9 cellular contexts compared by ENCODE assay signal in genomic region chr7:104971290-104972071, GRCh38. TPM values are rescaled to one million over a fixed set of nuclear protein-coding genes. Genes with fewer than 3 reads are reported as not detected.
DNase-seq lines count a peak whose midpoint lies in the region; ATAC-seq, FAIRE-seq and TF ChIP-seq lines count a peak whose summit lies in the region.
"Had no signal": no experiment of that assay in that cellular context is flagged by ENCODE, and none has a peak within 500 bp of the region (broad histone marks: within the 10 kb centered on the region; RNA-seq: fewer than 3 reads in every experiment).

No MANE protein-coding gene starts in this region.

- H3K27ac ChIP-seq in temporal lobe (ENCODE audit: low read depth, low read length): peak overlapping the region; percentile 36

- ATAC-seq in left lobe of liver: peak; percentile 89
- ATAC-seq in HG03039 (IDR thresholded peaks at IDR 0.05; ENCODE audit: unreplicated experiment): no peak
- ATAC-seq in HG03469 (IDR thresholded peaks at IDR 0.05; ENCODE audit: unreplicated experiment): no peak

- H3K4me3 ChIP-seq in bronchial epithelial cell (ENCODE audit: low read depth, low read length): no peak overlapping the region

- DNase-seq in NCI-H146 treated with DMSO at 0.1 percent for 48 hours (lab: John Stamatoyannopoulos, UW; ENCODE audit: unreplicated experiment) (peak; percentile 71), bronchial epithelial cell (ENCODE audit: low read depth) (peak; percentile 89), left lobe of liver (ENCODE audit: low spot score) (no peak), cerebellar nuclear complex (lab: John Stamatoyannopoulos, UW) (no peak), kidney glomerular epithelial cell (lab: John Stamatoyannopoulos, UW) (no peak)
- DNase-seq: T-helper 9 cell had no signal

- FAIRE-seq in bronchial epithelial cell (lab: Jason Lieb, UNC): no peak

- H3K27me3 ChIP-seq in bronchial epithelial cell (ENCODE audit: control insufficient read depth, insufficient read depth, low read length): no peaks in the 10 kb centered on the region

- H3K36me3 ChIP-seq in bronchial epithelial cell (ENCODE audit: control insufficient read depth, insufficient read depth, low read length): no peaks in the 10 kb centered on the region

- peak; percentile 14 for TF ChIP-seq CTCF in bronchial epithelial cell (IDR thresholded peaks at IDR 0.05; ENCODE audit: insufficient read depth, low read length, severe bottlenecking)

RNA-seq across cellular contexts. Expression of gene KMT2E, which starts 42.5 kb away (rescaled TPM):
- total RNA-seq in bronchial epithelial cell (73.9 and 79.8 TPM in 2 replicates), left lobe of liver (22.9 TPM), temporal lobe (217 TPM)

Comparison
In these comparisons a context has a peak if more than half of its experiments do, and no peak if none do; other contexts are left out.
1. DNase-seq: peak in NCI-H146 treated with DMSO at 0.1 percent for 48 hours (single experiment) and bronchial epithelial cell (single experiment); none in left lobe of liver (single experiment), cerebellar nuclear complex (0 of 2) and kidney glomerular epithelial cell (single experiment).